29 cellular contexts compared by ENCODE assay signal in genomic region chr2:26616864-26617135, GRCh38. TPM values are rescaled to one million over a fixed set of nuclear protein-coding genes. Genes with fewer than 3 reads are reported as not detected.
A peak's percentile ranks its signal among the peaks of the same experiment; 100 is the strongest.
DNase-seq lines count a peak whose midpoint lies in the region; ATAC-seq and TF ChIP-seq lines count a peak whose summit lies in the region.
"Had no signal": no experiment of that assay in that cellular context is flagged by ENCODE, and none has a peak within 500 bp of the region (broad histone marks: within the 10 kb centered on the region; RNA-seq: fewer than 3 reads in every experiment).

No MANE protein-coding gene starts in this region.

- no peaks in the 10 kb centered on the region for H3K9me3 Mint-ChIP-seq in activated CD8-positive, alpha-beta memory T cell treated with anti-CD3 and anti-CD28 coated beads, Interleukin-2, amount 10 ng/mL, durations not matched to agents 7 days and 5 days (ENCODE audit: low read depth)

- no peak for TF ChIP-seq CTCF in WERI-Rb-1 (IDR thresholded peaks at IDR 0.05; ENCODE audit: low read depth, low read length)

- peaks cover 4% of the 10 kb centered on the region for H3K4me1 Mint-ChIP-seq in activated CD8-positive, alpha-beta memory T cell treated with anti-CD3 and anti-CD28 coated beads, Interleukin-2, amount 10 ng/mL, durations not matched to agents 7 days and 5 days

- H3K4me3 ChIP-seq in WERI-Rb-1 (ENCODE audit: low read depth, low read length) = no peak overlapping the region
- H3K4me3 ChIP-seq: A549, PC-9, SJSA1 had no signal

- peak; percentile 22 for DNase-seq in activated CD8-positive, alpha-beta memory T cell treated with anti-CD3 and anti-CD28 coated beads, Interleukin-2, amount 50 U/mL, for 48 hours
- no peak for DNase-seq in activated CD8-positive, alpha-beta memory T cell treated with anti-CD3 and anti-CD28 coated beads, Interleukin-2, amount 10 ng/mL, durations not matched to agents 7 days and 5 days
- DNase-seq in WERI-Rb-1 (peak; percentile 73), mesenteric fat pad (ENCODE audit: low spot score) (peak; percentile 78), Ammon's horn (ENCODE audit: low spot score) (no peak), HuH-7 (ENCODE audit: low spot score) (no peak)
- DNase-seq: AML-193; C1 segment of cervical spinal cord; CD4-positive, alpha-beta memory T cell; DMS 273 treated with DMSO at 0.1 percent for 48 hours; DMS79 treated with DMSO at 0.1 percent for 48 hours; GF-D8; Karpas-422; NCI-H1092 treated with DMSO at 0.1 percent for 48 hours; NCI-H1436; NCI-H187; NCI-H2081 treated with DMSO at 0.1 percent for 48 hours; NCI-H2171; NCI-H226; NCI-H510A treated with DMSO at 0.1 percent for 48 hours; NCI-H774; PC-9 had no signal

- no peaks in the 10 kb centered on the region for H3K36me3 Mint-ChIP-seq in activated CD8-positive, alpha-beta memory T cell treated with anti-CD3 and anti-CD28 coated beads, Interleukin-2, amount 10 ng/mL, durations not matched to agents 7 days and 5 days
- H3K36me3 Mint-ChIP-seq: CD4-positive, alpha-beta memory T cell had no signal

- H3K4me3 Mint-ChIP-seq in activated CD8-positive, alpha-beta memory T cell treated with anti-CD3 and anti-CD28 coated beads, Interleukin-2, amount 10 ng/mL, durations not matched to agents 7 days and 5 days = no peak overlapping the region
- H3K4me3 Mint-ChIP-seq: CD4-positive, alpha-beta memory T cell had no signal

- H3K27ac Mint-ChIP-seq in activated CD8-positive, alpha-beta memory T cell treated with anti-CD3 and anti-CD28 coated beads, Interleukin-2, amount 10 ng/mL, durations not matched to agents 7 days and 5 days = no peak overlapping the region
- H3K27ac Mint-ChIP-seq: CD4-positive, alpha-beta memory T cell had no signal

- H3K27ac ChIP-seq in WERI-Rb-1 = peak overlapping the region; percentile 85
- H3K27ac ChIP-seq: PC-9, SJSA1 had no signal

- no peaks in the 10 kb centered on the region for H3K9me3 ChIP-seq in WERI-Rb-1 (ENCODE audit: severe bottlenecking)
- H3K9me3 ChIP-seq: A549, SJSA1 had no signal

- CTCF ChIA-PET in activated CD8-positive, alpha-beta memory T cell treated with anti-CD3 and anti-CD28 coated beads, Interleukin-2, amount 10 ng/mL, durations not matched to agents 7 days and 5 days (lab: Charles Lee) = interaction anchor here (1.8 kb wide), 1 partner anchor 129 kb away, joined by 7 read pairs; no protein-coding TSS in a partner anchor

- peaks cover 37% of the 10 kb centered on the region for H3K27me3 Mint-ChIP-seq in activated CD8-positive, alpha-beta memory T cell treated with anti-CD3 and anti-CD28 coated beads, Interleukin-2, amount 10 ng/mL, durations not matched to agents 7 days and 5 days

- H3K36me3 ChIP-seq in WERI-Rb-1 = no peaks in the 10 kb centered on the region
- H3K36me3 ChIP-seq: SJSA1 had no signal

- ATAC-seq in activated CD8-positive, alpha-beta memory T cell treated with anti-CD3 and anti-CD28 coated beads, Interleukin-2, amount 10 ng/mL, durations not matched to agents 7 days and 5 days = no peak
- no peak for ATAC-seq in GM21447 (IDR thresholded peaks at IDR 0.05; ENCODE audit: unreplicated experiment)
- ATAC-seq: A549, Right ventricle myocardium inferior had no signal

- no peaks in the 10 kb centered on the region for H3K27me3 ChIP-seq in WERI-Rb-1 (ENCODE audit: insufficient read depth, low read depth, severe bottlenecking)

RNA-seq across cellular contexts. Expression of gene CIB4, which starts 24.4 kb away (rescaled TPM):
- total RNA-seq in activated CD8-positive, alpha-beta memory T cell treated with anti-CD3 and anti-CD28 coated beads, Interleukin-2, amount 10 ng/mL, durations not matched to agents 7 days and 5 days = not detected
- not detected for total RNA-seq in mesenteric fat pad
- total RNA-seq: CD4-positive, alpha-beta memory T cell; H4; HT-29; PC-9; Right ventricle myocardium inferior; RPMI7951; SJSA1 had no signal

Comparison
In these comparisons a context has a peak if more than half of its experiments do, and no peak if none do; other contexts are left out.
1. DNase-seq: peak in activated CD8-positive, alpha-beta memory T cell treated with anti-CD3 and anti-CD28 coated beads, Interleukin-2, amount 50 U/mL, for 48 hours (single experiment), WERI-Rb-1 (single experiment) and mesenteric fat pad (single experiment); none in activated CD8-positive, alpha-beta memory T cell treated with anti-CD3 and anti-CD28 coated beads, Interleukin-2, amount 10 ng/mL, durations not matched to agents 7 days and 5 days (single experiment), Ammon's horn (single experiment) and HuH-7 (single experiment).